ENCODE assay signal across 9 cellular contexts in the genomic region with DNA sequence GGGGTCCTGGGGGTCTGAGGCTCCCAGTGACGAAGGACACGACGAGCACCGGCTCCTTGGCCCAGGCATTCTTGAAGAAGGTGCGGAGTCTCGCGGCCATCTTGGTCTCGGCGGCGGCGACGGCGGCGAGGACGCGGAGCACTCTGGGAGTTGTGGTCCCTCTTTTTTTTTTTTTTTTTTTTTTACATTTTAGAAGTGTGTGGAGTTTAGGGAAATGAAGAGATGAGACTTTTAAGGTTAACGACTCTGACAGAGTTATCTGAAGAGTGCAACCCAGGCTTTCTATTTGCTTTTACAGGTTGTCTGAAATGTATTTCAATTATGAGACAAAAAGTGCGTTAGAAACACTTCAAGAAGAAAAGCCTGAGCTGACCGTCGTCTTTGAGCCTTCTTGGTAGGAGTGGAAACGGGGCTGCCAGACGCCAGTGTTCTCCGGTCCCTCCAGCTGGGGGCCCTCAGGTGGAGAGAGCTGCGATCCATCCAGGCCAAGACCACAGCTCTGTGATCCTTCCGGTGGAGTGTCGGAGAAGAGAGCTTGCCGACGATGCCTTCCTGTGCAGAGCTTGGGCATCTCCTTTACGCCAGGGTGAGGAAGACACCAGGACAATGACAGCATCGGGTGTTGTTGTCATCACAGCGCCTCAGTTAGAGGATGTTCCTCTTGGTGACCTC. TPM values are rescaled to one million over a fixed set of nuclear protein-coding genes. Genes with fewer than 3 reads are reported as not detected.
DNase-seq lines count a peak whose midpoint lies in the region; ATAC-seq, FAIRE-seq and TF ChIP-seq lines count a peak whose summit lies in the region.
"Had no signal": no experiment of that assay in that cellular context is flagged by ENCODE, and none has a peak within 500 bp of the region (broad histone marks: within the 10 kb centered on the region; RNA-seq: fewer than 3 reads in every experiment).

No MANE protein-coding gene starts in this region.

- TF ChIP-seq CTCF in A673 (conservative IDR thresholded peaks at IDR 0.05; ENCODE audit: low read depth, low read length) (no peak), HepG2 (CRISPR knock-in tag; IDR thresholded peaks at IDR 0.05) (no peak)

- H3K4me3 ChIP-seq in A673 (ENCODE audit: low read depth, low read length, poor library complexity, severe bottlenecking) (peak overlapping the region; percentile 36), HepG2 (replicated peaks in 1 of 3; ENCODE audit: insufficient read depth in 1 of 3, low read depth in 2 of 3, low read length in 3 of 3) (peak overlapping the region; percentile 47 to 58 (median 51); a peak in 5 of 6 replicates)

- TF ChIP-seq RAD21 in HepG2 (CRISPR knock-in tag; IDR thresholded peaks at IDR 0.05), result no peak

- H3K27me3 ChIP-seq in A673 (replicated peaks; ENCODE audit: insufficient read depth, low read depth, low read length, poor library complexity), result peaks cover 6% of the 10 kb centered on the region
- H3K27me3 ChIP-seq in HepG2 (ENCODE audit: control insufficient read depth in 1 of 2, insufficient read depth in 2 of 2, low read length in 2 of 2), result peaks cover 1 to 33% of the 10 kb centered on the region in 2 experiments; a peak in 2 of 5 replicates

- BruUV-seq in A673 (replicated peaks; lab: Mats Ljungman, UMichigan) (no TSS peak), HepG2 (replicated peaks; lab: Mats Ljungman, UMichigan) (no TSS peak)

- no peaks in the 10 kb centered on the region for H3K79me2 ChIP-seq in HepG2 (ENCODE audit: insufficient read depth, low read length)

- no peak for FAIRE-seq in HepG2 (lab: Jason Lieb, UNC)

- in situ Hi-C loops in SK-MEL-5 (cut with HindIII; ENCODE audit: low pct_unique_long_range_greater_than_20kb, low sequenced_read_pairs), result no loop called here
- in situ Hi-C loops in HepG2 (cut with HindIII; ENCODE audit: extremely low pct_ligation_motif_present, low pct_unique_long_range_greater_than_20kb), result no loop called here

- TF ChIP-seq EP300 in HepG2 (IDR thresholded peaks at IDR 0.05; ENCODE audit: low read depth in 2 of 2, low read length in 2 of 2) (no peak), HepG2 (CRISPR knock-in tag; IDR thresholded peaks at IDR 0.05; ENCODE audit: borderline replicate concordance) (no peak)

- H3K9ac ChIP-seq in HepG2 (ENCODE audit: insufficient read depth, low read depth, low read length), result no peak overlapping the region

- intact Hi-C loops in A673 (cut with micrococcal nuclease; ENCODE audit: unreplicated experiment) (no loop called here), HepG2 (cut with micrococcal nuclease; ENCODE audit: unreplicated experiment) (no loop called here)

- H3K4me1 ChIP-seq in A673 (ENCODE audit: insufficient read depth, low read length, poor library complexity, severe bottlenecking) (no peaks in the 10 kb centered on the region), HepG2 (ENCODE audit: insufficient read depth, low read length) (no peaks in the 10 kb centered on the region)

- H3K4me2 ChIP-seq in HepG2 (ENCODE audit: low read depth, low read length), result peak overlapping the region; percentile 59

- H2AFZ ChIP-seq in HepG2 (ENCODE audit: low read length), result peak overlapping the region; percentile 46

- peak; percentile 58 for ATAC-seq in GM21390 (IDR thresholded peaks at IDR 0.05; ENCODE audit: unreplicated experiment)
- peak; percentile 63 for ATAC-seq in HepG2
- ATAC-seq in GM21360 (IDR thresholded peaks at IDR 0.05; ENCODE audit: unreplicated experiment), result no peak
- no peak for ATAC-seq in GM19023 (IDR thresholded peaks at IDR 0.05; ENCODE audit: unreplicated experiment)

- TF ChIP-seq POLR2A in HepG2 (IDR thresholded peaks at IDR 0.05; ENCODE audit: insufficient read depth in 1 of 2, low read depth in 2 of 2, low read length in 2 of 2), result no peak

- 22% methylated on average over 30 of the region's 31 CpGs for WGBS in HepG2 (ENCODE audit: low lambda C conversion rate)

- POLR2A ChIA-PET in A673 (lab: Charles Lee; ENCODE audit: low non-redundant PET), result no interaction called here
- POLR2A ChIA-PET in HepG2 (lab: Yijun Ruan, JAX), result no interaction called here

- H3K9me3 ChIP-seq in A673 (ENCODE audit: low read depth, low read length, poor library complexity, severe bottlenecking), result no peaks in the 10 kb centered on the region
- no peaks in the 10 kb centered on the region for H3K9me3 ChIP-seq in HepG2 (ENCODE audit: low read length)

- DNase-seq in A673 (ENCODE audit: low spot score) (peak; percentile 71), SK-MEL-5 (ENCODE audit: low read depth, low spot score) (peak; percentile 53), ecto neural progenitor cell (ENCODE audit: low spot score) (peak; percentile 64), HepG2 (ENCODE audit: low spot score) (no peak)
- peak; percentile 26 to 45 for DNase-seq in stimulated activated CD4-positive, alpha-beta T cell treated with anti-CD3 and anti-CD28 coated beads, Interleukin-2, amount 100 ng/mL, for 24 hours

- CTCF ChIA-PET in A673 (lab: Charles Lee) (no interaction called here), HepG2 (lab: Yijun Ruan, JAX; ENCODE audit: low intra/inter-chr PET ratio, low total read pairs) (no interaction called here)

- H4K20me1 ChIP-seq in HepG2 (ENCODE audit: insufficient read depth, low read length), result no peaks in the 10 kb centered on the region

- no peak overlapping the region for H3K27ac ChIP-seq in A673 (ENCODE audit: low read depth, low read length, poor library complexity, severe bottlenecking)
- no peak overlapping the region for H3K27ac ChIP-seq in HepG2 (ENCODE audit: extremely low read length, insufficient read depth, low read length)

- H3K36me3 ChIP-seq in A673 (ENCODE audit: insufficient read depth, low read length, poor library complexity, severe bottlenecking) (no peaks in the 10 kb centered on the region), HepG2 (replicated peaks in 1 of 2; ENCODE audit: control insufficient read depth in 1 of 2, insufficient read depth in 2 of 2, low read length in 2 of 2) (no peaks in the 10 kb centered on the region)

RNA-seq across cellular contexts. Expression of a gene that starts 9.7 kb away (rescaled TPM):
- total RNA-seq in A673 (2021) (not detected in 2 replicates), HepG2 (2016; rRNA removed; fragmentation: Illumina TruSeq; extraction: Trizol) (not detected in 2 replicates)
- not detected in 2 replicates for total RNA-seq in SK-MEL-5 (2014; rRNA removed; shearing (Covaris generic))
- not detected in 2 replicates for polyA plus RNA-seq in SK-MEL-5 (2015; cell fraction: cytosol; rRNA removed)
- polyA plus RNA-seq in SK-MEL-5 (2015; cell fraction: nucleus; rRNA removed), result not detected in 2 replicates
- total RNA-seq in HepG2 (2016; cell fraction: cytosol; rRNA removed; fragmentation: Illumina TruSeq; extraction: Trizol; ENCODE audit: low read depth), result not detected in 2 replicates
- not detected in 2 replicates for total RNA-seq in HepG2 (2016; cell fraction: insoluble cytoplasmic fraction; rRNA removed; fragmentation: Illumina TruSeq; extraction: Trizol)
- total RNA-seq in HepG2 (2016; cell fraction: membrane; rRNA removed; fragmentation: Illumina TruSeq; extraction: Trizol), result not detected in 2 replicates
- total RNA-seq in HepG2 (2016; cell fraction: nucleus; rRNA removed; fragmentation: Illumina TruSeq; extraction: Trizol), result not detected in 2 replicates
- not detected in 2 replicates for polyA plus RNA-seq in HepG2 (2011; rRNA removed)
- polyA plus RNA-seq in HepG2 (2011; cell fraction: cytosol; rRNA removed), result not detected in 2 replicates
- polyA plus RNA-seq in HepG2 (2011; cell fraction: nucleus; rRNA removed), result not detected in 2 replicates
- not detected in 2 replicates for polyA plus RNA-seq in HepG2 (2012)
- polyA plus RNA-seq in HepG2 (2016; cell fraction: cytosol; fragmentation: Illumina TruSeq; extraction: Trizol; ENCODE audit: low read depth), result not detected in 2 replicates
- not detected in 2 replicates for polyA plus RNA-seq in HepG2 (2016; cell fraction: insoluble cytoplasmic fraction; fragmentation: Illumina TruSeq; extraction: Trizol; ENCODE audit: low read depth)
- not detected in 2 replicates for polyA plus RNA-seq in HepG2 (2016; cell fraction: membrane; fragmentation: Illumina TruSeq; extraction: Trizol; ENCODE audit: low read depth)
- not detected in 2 replicates for polyA plus RNA-seq in HepG2 (2016; cell fraction: nucleus; fragmentation: Illumina TruSeq; extraction: Trizol; ENCODE audit: insufficient read depth, low read depth)
- not detected in 2 replicates for polyA minus RNA-seq in HepG2 (2011; rRNA and poly(A)+ RNA removed; ENCODE audit: low replicate concordance)
- polyA minus RNA-seq in HepG2 (2011; cell fraction: cytosol; rRNA and poly(A)+ RNA removed), result not detected in 2 replicates
- not detected in 2 replicates for polyA minus RNA-seq in HepG2 (2011; cell fraction: nucleus; rRNA and poly(A)+ RNA removed)
- total RNA-seq: dermis microvascular lymphatic vessel endothelial cell had no signal

RNA-seq across cellular contexts. Expression of a gene that starts 32.3 kb away (rescaled TPM):
- total RNA-seq in A673 (2021) (not detected in 2 replicates), HepG2 (2016; rRNA removed; fragmentation: Illumina TruSeq; extraction: Trizol) (not detected in 2 replicates)
- total RNA-seq in SK-MEL-5 (2014; rRNA removed; shearing (Covaris generic)), result 0.16 TPM in 1 of 2 replicates, not detected in the other
- 0.41 and 0.74 TPM in 2 replicates for polyA plus RNA-seq in SK-MEL-5 (2015; cell fraction: cytosol; rRNA removed)
- 1.0 TPM in 1 of 2 replicates, not detected in the other for polyA plus RNA-seq in SK-MEL-5 (2015; cell fraction: nucleus; rRNA removed)
- total RNA-seq in HepG2 (2016; cell fraction: cytosol; rRNA removed; fragmentation: Illumina TruSeq; extraction: Trizol; ENCODE audit: low read depth), result not detected in 2 replicates
- total RNA-seq in HepG2 (2016; cell fraction: insoluble cytoplasmic fraction; rRNA removed; fragmentation: Illumina TruSeq; extraction: Trizol), result not detected in 2 replicates
- total RNA-seq in HepG2 (2016; cell fraction: membrane; rRNA removed; fragmentation: Illumina TruSeq; extraction: Trizol), result not detected in 2 replicates
- total RNA-seq in HepG2 (2016; cell fraction: nucleus; rRNA removed; fragmentation: Illumina TruSeq; extraction: Trizol), result not detected in 2 replicates
- polyA plus RNA-seq in HepG2 (2011; rRNA removed), result not detected in 2 replicates
- 0.01 TPM in 1 of 2 replicates, not detected in the other for polyA plus RNA-seq in HepG2 (2011; cell fraction: cytosol; rRNA removed)
- polyA plus RNA-seq in HepG2 (2011; cell fraction: nucleus; rRNA removed), result not detected in 2 replicates
- not detected in 2 replicates for polyA plus RNA-seq in HepG2 (2012)
- not detected in 2 replicates for polyA plus RNA-seq in HepG2 (2016; cell fraction: cytosol; fragmentation: Illumina TruSeq; extraction: Trizol; ENCODE audit: low read depth)
- not detected in 2 replicates for polyA plus RNA-seq in HepG2 (2016; cell fraction: insoluble cytoplasmic fraction; fragmentation: Illumina TruSeq; extraction: Trizol; ENCODE audit: low read depth)
- polyA plus RNA-seq in HepG2 (2016; cell fraction: membrane; fragmentation: Illumina TruSeq; extraction: Trizol; ENCODE audit: low read depth), result not detected in 2 replicates
- not detected in 2 replicates for polyA plus RNA-seq in HepG2 (2016; cell fraction: nucleus; fragmentation: Illumina TruSeq; extraction: Trizol; ENCODE audit: insufficient read depth, low read depth)
- not detected in 2 replicates for polyA minus RNA-seq in HepG2 (2011; rRNA and poly(A)+ RNA removed; ENCODE audit: low replicate concordance)
- not detected in 2 replicates for polyA minus RNA-seq in HepG2 (2011; cell fraction: cytosol; rRNA and poly(A)+ RNA removed)
- polyA minus RNA-seq in HepG2 (2011; cell fraction: nucleus; rRNA and poly(A)+ RNA removed), result not detected in 2 replicates

Comparison
In these comparisons a context has a peak if more than half of its experiments do, and no peak if none do; other contexts are left out.
1. ATAC-seq: peak in GM21390 (single experiment) and HepG2 (single experiment); none in GM21360 (single experiment) and GM19023 (single experiment).